In genomic region chr3:66419053-66419440, GRCh38 we compare ENCODE assay signal across 15 cellular contexts.
DNase-seq lines count a peak whose midpoint lies in the region; ATAC-seq, FAIRE-seq and TF ChIP-seq lines count a peak whose summit lies in the region.
"Had no signal": no experiment of that assay in that cellular context is flagged by ENCODE, and none has a peak within 500 bp of the region (broad histone marks: within the 10 kb centered on the region; RNA-seq: fewer than 3 reads in every experiment).

No MANE protein-coding gene starts in this region.

- H3K9me3 ChIP-seq in T-helper 17 cell (ENCODE audit: control insufficient read depth, low read length, poor library complexity, severe bottlenecking) (no peaks in the 10 kb centered on the region), esophagus muscularis mucosa (peaks cover 0 to 3% (median 0%) of the 10 kb centered on the region in 4 donors), pancreas (no peaks in the 10 kb centered on the region)

- H3K4me3 ChIP-seq in esophagus muscularis mucosa (no peak overlapping the region), pancreas (no peak overlapping the region), foreskin fibroblast (ENCODE audit: low read depth in 1 of 2, low read length in 2 of 2) (no peak overlapping the region)
- H3K4me3 ChIP-seq: heart right ventricle had no signal

- peaks cover 4% of the 10 kb centered on the region for H3K36me3 Mint-ChIP-seq in T-helper 17 cell (ENCODE audit: low read depth)

- H3K4me1 ChIP-seq in esophagus muscularis mucosa (peaks cover 47 to 79% (median 71%) of the 10 kb centered on the region in 4 donors), pancreas (peaks cover 19 to 23% (median 22%) of the 10 kb centered on the region in 3 donors)

- TF ChIP-seq EP300 in esophagus muscularis mucosa (IDR thresholded peaks at IDR 0.05) = no peak

- TF ChIP-seq CTCF in esophagus muscularis mucosa (IDR thresholded peaks at IDR 0.05) (no peak), pancreas (IDR thresholded peaks at IDR 0.05) (no peak), foreskin fibroblast (IDR thresholded peaks at IDR 0.05; ENCODE audit: low read depth, low read length) (no peak)

- peaks cover 23% of the 10 kb centered on the region for H3K4me1 Mint-ChIP-seq in T-helper 17 cell

- no peak for TF ChIP-seq POLR2A in esophagus muscularis mucosa (IDR thresholded peaks at IDR 0.05; ENCODE audit: low read depth)

- no peak for ATAC-seq in T-helper 17 cell
- peak; percentile 17 to 36 (median 29) for ATAC-seq in pancreas
- no peak for ATAC-seq in GM21529 (IDR thresholded peaks at IDR 0.05; ENCODE audit: unreplicated experiment)
- no peak for ATAC-seq in SK-N-SH treated with all-trans-retinoic acid at 6 μM for 48 hours

- no peak for FAIRE-seq in pancreas (lab: Jason Lieb, UNC)
- FAIRE-seq: D721Med, endothelial cell of umbilical vein, small intestine had no signal

- H3K27me3 Mint-ChIP-seq in T-helper 17 cell = no peaks in the 10 kb centered on the region
- H3K27me3 Mint-ChIP-seq: stimulated activated naive CD8-positive, alpha-beta T cell treated with anti-CD3 and anti-CD28 coated beads, Interleukin-15, Interleukin-2, amounts not matched to agents 100 ng/mL and 50 ng/mL, for 24 hours had no signal

- no peak overlapping the region for H3K4me3 Mint-ChIP-seq in T-helper 17 cell
- H3K4me3 Mint-ChIP-seq: activated naive CD4-positive, alpha-beta T cell treated with anti-CD3 and anti-CD28 coated beads for 36 hours; stimulated activated naive CD8-positive, alpha-beta T cell treated with anti-CD3 and anti-CD28 coated beads, Interleukin-15, Interleukin-2, amounts not matched to agents 100 ng/mL and 50 ng/mL, for 24 hours had no signal

- peak; percentile 65 for DNase-seq in Ammon's horn (ENCODE audit: low spot score)
- DNase-seq in T-helper 17 cell = no peak
- DNase-seq in esophagus muscularis mucosa (ENCODE audit: extremely low spot score) = no peak
- peak in 1 of 6 donors; percentile 51 for DNase-seq in pancreas
- no peak for DNase-seq in NCI-H187 (lab: John Stamatoyannopoulos, UW)
- DNase-seq in foreskin fibroblast = no peak
- DNase-seq: activated naive CD4-positive, alpha-beta T cell treated with anti-CD3 and anti-CD28 coated beads for 36 hours; heart right ventricle; NCI-H2171 treated with DMSO at 0.1 percent for 48 hours; small intestine had no signal

- H3K27ac Mint-ChIP-seq in T-helper 17 cell = peak overlapping the region; percentile 74
- H3K27ac Mint-ChIP-seq: activated naive CD4-positive, alpha-beta T cell treated with anti-CD3 and anti-CD28 coated beads for 36 hours; stimulated activated naive CD8-positive, alpha-beta T cell treated with anti-CD3 and anti-CD28 coated beads, Interleukin-15, Interleukin-2, amounts not matched to agents 100 ng/mL and 50 ng/mL, for 24 hours had no signal

- H3K27me3 ChIP-seq in esophagus muscularis mucosa (no peaks in the 10 kb centered on the region), pancreas (no peaks in the 10 kb centered on the region)
- H3K27me3 ChIP-seq: heart right ventricle had no signal

- H3K27ac ChIP-seq in esophagus muscularis mucosa (replicated peaks in 1 of 4) (peak overlapping the region; percentile 73 to 86 (median 78)), pancreas (peak overlapping the region in 3 of 4 donors; percentile 5 to 47 (median 45))

- 85% methylated on average over 14 of the region's 14 CpGs for WGBS in esophagus muscularis mucosa
- WGBS in pancreas, 2 donors = 53 to 55% methylated on average over 14 of the region's 14 CpGs

- intact Hi-C loops in esophagus muscularis mucosa (cut with DNase I) (no loop called here), pancreas (cut with DNase I) (no loop called here)

- H3K36me3 ChIP-seq in esophagus muscularis mucosa (peaks cover 0 to 9% (median 4%) of the 10 kb centered on the region in 4 donors), pancreas (peaks cover 2 to 19% (median 6%) of the 10 kb centered on the region in 3 donors)

TF ChIP-seq in SK-N-SH treated with all-trans-retinoic acid at 6 μM for 48 hours, 23 proteins besides CTCF, POLR2A, EP300 and RAD21:
- TF ChIP-seq TOX (CRISPR knock-in tag; IDR thresholded peaks at IDR 0.05; ENCODE audit: borderline replicate concordance) = no peak
- TF ChIP-seq ZNF8 (CRISPR knock-in tag; IDR thresholded peaks at IDR 0.05) = no peak
- no peak for TF ChIP-seq PPARA (CRISPR knock-in tag; IDR thresholded peaks at IDR 0.05; ENCODE audit: borderline replicate concordance)
- TF ChIP-seq ZNF565 (CRISPR knock-in tag; conservative IDR thresholded peaks at IDR 0.05; ENCODE audit: low read depth) = no peak
- no peak for TF ChIP-seq OSR1 (CRISPR knock-in tag; IDR thresholded peaks at IDR 0.05)
- TF ChIP-seq ZC3H10 (CRISPR knock-in tag; IDR thresholded peaks at IDR 0.05) = no peak
- no peak for TF ChIP-seq ARNTL (CRISPR knock-in tag; IDR thresholded peaks at IDR 0.05; ENCODE audit: borderline replicate concordance, low read depth)
- no peak for TF ChIP-seq GLIS3 (CRISPR knock-in tag; IDR thresholded peaks at IDR 0.05)
- TF ChIP-seq TCF4 (CRISPR knock-in tag; IDR thresholded peaks at IDR 0.05; ENCODE audit: borderline replicate concordance) = no peak
- no peak for TF ChIP-seq CSDC2 (CRISPR knock-in tag; IDR thresholded peaks at IDR 0.05)
- TF ChIP-seq ZNF70 (CRISPR knock-in tag; IDR thresholded peaks at IDR 0.05) = no peak
- TF ChIP-seq ZFP30 (CRISPR knock-in tag; IDR thresholded peaks at IDR 0.05) = no peak
- no peak for TF ChIP-seq CSRNP3 (CRISPR knock-in tag; IDR thresholded peaks at IDR 0.05)
- TF ChIP-seq BACH2 (CRISPR knock-in tag; IDR thresholded peaks at IDR 0.05; ENCODE audit: borderline replicate concordance) = no peak

Comparison
In these comparisons a context has a peak if more than half of its experiments do, and no peak if none do; other contexts are left out.
1. ATAC-seq: peak in pancreas (4 of 4); none in T-helper 17 cell (single experiment), GM21529 (single experiment) and SK-N-SH treated with all-trans-retinoic acid at 6 μM for 48 hours (single experiment).